Comparison of ENCODE assay signal across 15 cellular contexts in the genomic region with DNA sequence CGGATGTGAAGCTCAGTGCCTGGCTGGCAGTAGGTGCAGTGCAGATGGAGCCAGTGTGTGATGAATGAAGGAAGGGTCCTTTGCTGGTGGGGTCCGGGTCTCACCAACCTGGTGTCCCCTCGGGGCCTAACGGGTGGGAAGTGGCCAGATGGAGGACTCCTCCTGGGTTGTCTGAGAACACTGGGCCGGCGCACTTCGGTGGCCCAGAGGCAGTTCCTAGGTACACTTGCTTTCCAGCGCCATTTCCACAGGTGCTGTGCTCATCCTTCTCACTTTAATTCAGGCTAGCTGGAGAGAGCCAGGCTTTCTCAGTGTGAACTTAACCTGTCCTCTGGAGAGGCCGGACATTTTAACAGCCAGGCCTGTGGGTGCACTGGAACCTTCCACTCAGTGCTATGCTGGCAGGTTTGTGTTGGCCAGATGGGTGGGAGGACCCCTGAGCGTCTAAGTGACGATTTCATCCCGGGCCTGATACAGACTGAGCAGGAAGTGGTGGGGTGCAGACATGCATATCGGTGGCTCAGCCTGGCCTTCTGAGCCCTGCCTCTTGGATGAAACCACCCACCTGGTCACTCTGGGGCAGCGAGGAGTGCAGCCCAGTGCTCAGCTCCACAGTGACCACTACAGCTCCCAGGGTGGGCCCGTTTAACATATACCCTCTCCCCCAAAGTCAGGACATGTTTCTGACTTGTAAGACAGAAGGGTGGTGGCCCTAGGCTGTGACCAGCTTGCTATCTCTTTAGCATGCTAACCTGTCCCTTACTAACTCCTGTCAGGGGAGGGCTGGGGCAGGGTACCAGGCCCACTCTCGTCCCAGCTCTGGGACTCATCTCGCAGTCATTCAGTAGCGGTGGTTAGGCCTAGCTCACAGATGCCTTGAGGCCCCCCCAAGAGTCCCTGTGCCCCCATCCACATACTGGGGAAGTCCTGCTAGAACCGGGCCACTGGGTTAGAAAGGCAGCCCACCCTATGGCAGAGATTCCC. TPM values are rescaled to one million over a fixed set of nuclear protein-coding genes. Genes with fewer than 3 reads are reported as not detected.
DNase-seq lines count a peak whose midpoint lies in the region; ATAC-seq and TF ChIP-seq lines count a peak whose summit lies in the region.
"Had no signal": no experiment of that assay in that cellular context is flagged by ENCODE, and none has a peak within 500 bp of the region (broad histone marks: within the 10 kb centered on the region; RNA-seq: fewer than 3 reads in every experiment).

No MANE protein-coding gene starts in this region.

- ATAC-seq in activated CD8-positive, alpha-beta T cell treated with anti-CD3 and anti-CD28 coated beads for 36 hours = no peak
- no peak for ATAC-seq in activated CD8-positive, alpha-beta T cell treated with anti-CD3 and anti-CD28 coated beads, Interleukin-2, amount 10 ng/mL, durations not matched to agents 7 days and 5 days
- peak; percentile 62 for ATAC-seq in HG03108 (IDR thresholded peaks at IDR 0.05; ENCODE audit: unreplicated experiment)
- ATAC-seq in stimulated activated effector memory CD8-positive, alpha-beta T cell treated with anti-CD3 and anti-CD28 coated beads, Interleukin-12 subunit alpha, Interleukin-12 subunit beta, amount 100 ng/mL, for 72 hours = no peak
- ATAC-seq: naive thymus-derived CD4-positive, alpha-beta T cell; sciatic nerve had no signal

- peaks cover 17 to 34% of the 10 kb centered on the region in 2 donors for H3K4me1 ChIP-seq in ascending aorta

- H3K4me1 Mint-ChIP-seq in activated CD8-positive, alpha-beta T cell treated with anti-CD3 and anti-CD28 coated beads for 36 hours (ENCODE audit: low read depth) = peaks cover 27% of the 10 kb centered on the region
- H3K4me1 Mint-ChIP-seq in activated CD8-positive, alpha-beta T cell treated with anti-CD3 and anti-CD28 coated beads, Interleukin-2, amount 10 ng/mL, durations not matched to agents 7 days and 5 days (ENCODE audit: low read depth) = peaks cover 27% of the 10 kb centered on the region
- peaks cover 33% of the 10 kb centered on the region for H3K4me1 Mint-ChIP-seq in stimulated activated effector memory CD8-positive, alpha-beta T cell treated with anti-CD3 and anti-CD28 coated beads, Interleukin-12 subunit alpha, Interleukin-12 subunit beta, amount 100 ng/mL, for 72 hours

- no peaks in the 10 kb centered on the region for H3K36me3 ChIP-seq in ascending aorta

- H3K27ac Mint-ChIP-seq in activated CD8-positive, alpha-beta T cell treated with anti-CD3 and anti-CD28 coated beads for 36 hours = peak overlapping the region; percentile 95
- H3K27ac Mint-ChIP-seq in activated CD8-positive, alpha-beta T cell treated with anti-CD3 and anti-CD28 coated beads, Interleukin-2, amount 10 ng/mL, durations not matched to agents 7 days and 5 days = no peak overlapping the region
- H3K27ac Mint-ChIP-seq in stimulated activated effector memory CD8-positive, alpha-beta T cell treated with anti-CD3 and anti-CD28 coated beads, Interleukin-12 subunit alpha, Interleukin-12 subunit beta, amount 100 ng/mL, for 72 hours = peak overlapping the region; percentile 97
- H3K27ac Mint-ChIP-seq: type B pancreatic cell had no signal

- no peak overlapping the region for H3K4me3 ChIP-seq in ascending aorta
- H3K4me3 ChIP-seq: dorsolateral prefrontal cortex had no signal

- H3K9me3 Mint-ChIP-seq in activated CD8-positive, alpha-beta T cell treated with anti-CD3 and anti-CD28 coated beads for 36 hours = no peaks in the 10 kb centered on the region
- H3K9me3 Mint-ChIP-seq in activated CD8-positive, alpha-beta T cell treated with anti-CD3 and anti-CD28 coated beads, Interleukin-2, amount 10 ng/mL, durations not matched to agents 7 days and 5 days (ENCODE audit: insufficient read depth) = no peaks in the 10 kb centered on the region
- H3K9me3 Mint-ChIP-seq in stimulated activated effector memory CD8-positive, alpha-beta T cell treated with anti-CD3 and anti-CD28 coated beads, Interleukin-12 subunit alpha, Interleukin-12 subunit beta, amount 100 ng/mL, for 72 hours = no peaks in the 10 kb centered on the region
- H3K9me3 Mint-ChIP-seq: type B pancreatic cell had no signal

- no peaks in the 10 kb centered on the region for H3K27me3 ChIP-seq in ascending aorta
- H3K27me3 ChIP-seq: dorsolateral prefrontal cortex had no signal

- intact Hi-C loops in activated CD8-positive, alpha-beta T cell treated with anti-CD3 and anti-CD28 coated beads for 36 hours (cut with micrococcal nuclease) = no loop called here
- intact Hi-C loops in ascending aorta (cut with DNase I) = loop anchor here (10.0 kb wide), 2 partner anchors 295 to 1875 kb away; partner anchors contain the start of gene GZF1

- H3K36me3 Mint-ChIP-seq in activated CD8-positive, alpha-beta T cell treated with anti-CD3 and anti-CD28 coated beads for 36 hours (ENCODE audit: low read depth) = no peaks in the 10 kb centered on the region
- H3K36me3 Mint-ChIP-seq in activated CD8-positive, alpha-beta T cell treated with anti-CD3 and anti-CD28 coated beads, Interleukin-2, amount 10 ng/mL, durations not matched to agents 7 days and 5 days (ENCODE audit: low read depth) = no peaks in the 10 kb centered on the region
- peaks cover 13% of the 10 kb centered on the region for H3K36me3 Mint-ChIP-seq in stimulated activated effector memory CD8-positive, alpha-beta T cell treated with anti-CD3 and anti-CD28 coated beads, Interleukin-12 subunit alpha, Interleukin-12 subunit beta, amount 100 ng/mL, for 72 hours
- H3K36me3 Mint-ChIP-seq: naive thymus-derived CD4-positive, alpha-beta T cell; type B pancreatic cell had no signal

- peaks cover 10% of the 10 kb centered on the region for H3K27me3 Mint-ChIP-seq in activated CD8-positive, alpha-beta T cell treated with anti-CD3 and anti-CD28 coated beads for 36 hours
- H3K27me3 Mint-ChIP-seq in activated CD8-positive, alpha-beta T cell treated with anti-CD3 and anti-CD28 coated beads, Interleukin-2, amount 10 ng/mL, durations not matched to agents 7 days and 5 days (ENCODE audit: low read depth) = peaks cover 14% of the 10 kb centered on the region

- peak; percentile 42 for DNase-seq in activated CD8-positive, alpha-beta T cell treated with anti-CD3 and anti-CD28 coated beads for 36 hours
- DNase-seq in activated CD8-positive, alpha-beta T cell treated with anti-CD3 and anti-CD28 coated beads, Interleukin-2, amount 10 ng/mL, durations not matched to agents 7 days and 5 days = no peak
- DNase-seq in ascending aorta (ENCODE audit: low spot score in 2 of 2) (no peak), NCI-H1436 (lab: John Stamatoyannopoulos, UW) (no peak), NCI-H2227 treated with DMSO at 0.1 percent for 48 hours (lab: John Stamatoyannopoulos, UW) (no peak), NCI-H187 (lab: John Stamatoyannopoulos, UW) (no peak)
- no peak for DNase-seq in stimulated activated effector memory CD8-positive, alpha-beta T cell treated with anti-CD3 and anti-CD28 coated beads, Interleukin-12 subunit alpha, Interleukin-12 subunit beta, amount 100 ng/mL, for 72 hours (ENCODE audit: low spot score in 2 of 2)
- DNase-seq: activated CD8-positive, alpha-beta memory T cell treated with anti-CD3 and anti-CD28 coated beads for 24 hours; foreskin fibroblast; naive thymus-derived CD4-positive, alpha-beta T cell; NCI-H2029 had no signal

- TF ChIP-seq CTCF in activated CD8-positive, alpha-beta T cell treated with anti-CD3 and anti-CD28 coated beads for 36 hours (IDR thresholded peaks at IDR 0.05) = no peak
- no peak for TF ChIP-seq CTCF in ascending aorta (IDR thresholded peaks at IDR 0.05)

- CTCF ChIA-PET in activated CD8-positive, alpha-beta T cell treated with anti-CD3 and anti-CD28 coated beads for 36 hours (lab: Charles Lee) = interaction anchor here (1.3 kb wide), 1 partner anchor 40 kb away, joined by 3 read pairs; no protein-coding TSS in a partner anchor
- CTCF ChIA-PET in activated CD8-positive, alpha-beta T cell treated with anti-CD3 and anti-CD28 coated beads, Interleukin-2, amount 10 ng/mL, durations not matched to agents 7 days and 5 days (lab: Charles Lee) = no interaction called here

- POLR2A ChIA-PET in activated CD8-positive, alpha-beta T cell treated with anti-CD3 and anti-CD28 coated beads for 36 hours (lab: Charles Lee) = interaction anchor here (0.7 to 1.2 kb wide), 2 partner anchors 9 to 149 kb away, joined by 3 to 4 read pairs; no protein-coding TSS in a partner anchor
- POLR2A ChIA-PET in activated CD8-positive, alpha-beta T cell treated with anti-CD3 and anti-CD28 coated beads, Interleukin-2, amount 10 ng/mL, durations not matched to agents 7 days and 5 days (lab: Charles Lee) = interaction anchor here (0.6 kb wide), 1 partner anchor 64 kb away, joined by 3 read pairs; no protein-coding TSS in a partner anchor

- H3K9me3 ChIP-seq in ascending aorta = no peaks in the 10 kb centered on the region

- H3K27ac ChIP-seq in ascending aorta = peak overlapping the region; percentile 71 to 97

- H3K4me3 Mint-ChIP-seq in activated CD8-positive, alpha-beta T cell treated with anti-CD3 and anti-CD28 coated beads for 36 hours = no peak overlapping the region
- no peak overlapping the region for H3K4me3 Mint-ChIP-seq in activated CD8-positive, alpha-beta T cell treated with anti-CD3 and anti-CD28 coated beads, Interleukin-2, amount 10 ng/mL, durations not matched to agents 7 days and 5 days
- no peak overlapping the region for H3K4me3 Mint-ChIP-seq in stimulated activated effector memory CD8-positive, alpha-beta T cell treated with anti-CD3 and anti-CD28 coated beads, Interleukin-12 subunit alpha, Interleukin-12 subunit beta, amount 100 ng/mL, for 72 hours
- H3K4me3 Mint-ChIP-seq: naive thymus-derived CD4-positive, alpha-beta T cell; type B pancreatic cell had no signal

RNA-seq across cellular contexts. Expression of gene PYGB, which starts 8.2 kb away (rescaled TPM):
- 10 to 100 TPM; 26.1 to 26.5 TPM for total RNA-seq in activated CD8-positive, alpha-beta T cell treated with anti-CD3 and anti-CD28 coated beads for 36 hours
- 10 to 100 TPM; 33.9 TPM for total RNA-seq in activated CD8-positive, alpha-beta T cell treated with anti-CD3 and anti-CD28 coated beads, Interleukin-2, amount 10 ng/mL, durations not matched to agents 7 days and 5 days
- total RNA-seq in ascending aorta = 125 TPM

RNA-seq across cellular contexts. Expression of gene ENTPD6, which starts 44.2 kb away (rescaled TPM):
- 10 to 100 TPM; 39.4 to 42.8 TPM for total RNA-seq in activated CD8-positive, alpha-beta T cell treated with anti-CD3 and anti-CD28 coated beads for 36 hours
- total RNA-seq in activated CD8-positive, alpha-beta T cell treated with anti-CD3 and anti-CD28 coated beads, Interleukin-2, amount 10 ng/mL, durations not matched to agents 7 days and 5 days = 10 to 100 TPM; 31.9 TPM
- 66.5 TPM for total RNA-seq in ascending aorta
